18 cellular contexts compared by ENCODE assay signal in genomic region chr1:3868464-3869006, GRCh38. TPM values are rescaled to one million over a fixed set of nuclear protein-coding genes. Genes with fewer than 3 reads are reported as not detected.
DNase-seq lines count a peak whose midpoint lies in the region; ATAC-seq and TF ChIP-seq lines count a peak whose summit lies in the region.
"Had no signal": no experiment of that assay in that cellular context is flagged by ENCODE, and none has a peak within 500 bp of the region (broad histone marks: within the 10 kb centered on the region; RNA-seq: fewer than 3 reads in every experiment).

No MANE protein-coding gene starts in this region.

- no peaks in the 10 kb centered on the region for H3K27me3 ChIP-seq in RWPE2 (ENCODE audit: insufficient read depth, poor library complexity, severe bottlenecking)
- H3K27me3 ChIP-seq: ascending aorta, BLaER1 had no signal

- no peak overlapping the region for H3K27ac ChIP-seq in RWPE2 (ENCODE audit: poor library complexity, severe bottlenecking)
- H3K27ac ChIP-seq: ascending aorta had no signal

- H3K27ac Mint-ChIP-seq in glutamatergic neuron (ENCODE audit: unreplicated experiment), result peak overlapping the region; percentile 76
- peak overlapping the region; percentile 54 for H3K27ac Mint-ChIP-seq in stimulated activated memory B cell treated with anti-CD40 and anti-IgM and Interleukin-4, amounts not matched to agents 10 μg/mL and 1 μg/mL and 100 μg/mL, for 72 hours
- H3K27ac Mint-ChIP-seq: activated CD4-positive, alpha-beta T cell treated with anti-CD3 and anti-CD28 coated beads for 36 hours had no signal

- DNase-seq in RWPE2 (ENCODE audit: low spot score) (peak; percentile 57), glutamatergic neuron (no peak), DMS79 (lab: John Stamatoyannopoulos, UW) (no peak)
- no peak for DNase-seq in activated CD8-positive, alpha-beta memory T cell treated with anti-CD3 and anti-CD28 coated beads, Interleukin-2, amount 50 U/mL, for 4 hours
- DNase-seq: activated CD4-positive, alpha-beta T cell treated with anti-CD3 and anti-CD28 coated beads for 36 hours; activated gamma-delta T cell treated with Interleukin-2 at 50 U/mL for 16 hours; effector memory CD4-positive, alpha-beta T cell; head of caudate nucleus; KG1; NCI-H1930; NK-92 treated with Interleukin-12 subunit alpha and Interleukin-12 subunit beta, amount 100 ng/mL, for 24 hours; stimulated activated CD4-positive, alpha-beta T cell treated with anti-CD3 and anti-CD28 coated beads, Interleukin-4, amount 100 ng/mL, for 4 hours had no signal

- no peak overlapping the region for H3K4me3 ChIP-seq in RWPE2 (ENCODE audit: severe bottlenecking)
- H3K4me3 ChIP-seq: ascending aorta, BLaER1, smooth muscle cell had no signal

- H3K27me3 Mint-ChIP-seq in glutamatergic neuron (ENCODE audit: unreplicated experiment), result peaks cover 28% of the 10 kb centered on the region
- H3K27me3 Mint-ChIP-seq in stimulated activated memory B cell treated with anti-CD40 and anti-IgM and Interleukin-4, amounts not matched to agents 10 μg/mL and 1 μg/mL and 100 μg/mL, for 72 hours, result no peaks in the 10 kb centered on the region
- H3K27me3 Mint-ChIP-seq: activated CD4-positive, alpha-beta T cell treated with anti-CD3 and anti-CD28 coated beads for 36 hours; natural killer cell treated with Interleukin-12 subunit alpha and Interleukin-12 subunit beta and Interleukin-15 and Interleukin-18, amount 100 ng/mL, for 72 hours had no signal

- ATAC-seq in RWPE2 (ENCODE audit: low read depth), result no peak
- ATAC-seq in stimulated activated memory B cell treated with anti-CD40 and anti-IgM and Interleukin-4, amounts not matched to agents 10 μg/mL and 1 μg/mL and 100 μg/mL, for 72 hours, result peak; percentile 62
- ATAC-seq in GM21529 (IDR thresholded peaks at IDR 0.05; ENCODE audit: unreplicated experiment), result no peak
- ATAC-seq: activated CD4-positive, alpha-beta T cell treated with anti-CD3 and anti-CD28 coated beads for 36 hours had no signal

- peaks cover 20% of the 10 kb centered on the region for H3K9me3 Mint-ChIP-seq in glutamatergic neuron (ENCODE audit: unreplicated experiment)
- peaks cover 3% of the 10 kb centered on the region for H3K9me3 Mint-ChIP-seq in stimulated activated memory B cell treated with anti-CD40 and anti-IgM and Interleukin-4, amounts not matched to agents 10 μg/mL and 1 μg/mL and 100 μg/mL, for 72 hours
- H3K9me3 Mint-ChIP-seq: natural killer cell treated with Interleukin-12 subunit alpha and Interleukin-12 subunit beta and Interleukin-15 and Interleukin-18, amount 100 ng/mL, for 72 hours had no signal

- H3K36me3 ChIP-seq in RWPE2 (ENCODE audit: low read depth), result no peaks in the 10 kb centered on the region

- no peaks in the 10 kb centered on the region for H3K4me1 ChIP-seq in RWPE2 (ENCODE audit: insufficient read depth, poor library complexity, severe bottlenecking)
- H3K4me1 ChIP-seq: ascending aorta had no signal

- H3K4me3 Mint-ChIP-seq in glutamatergic neuron (ENCODE audit: unreplicated experiment), result peak overlapping the region; percentile 57
- no peak overlapping the region for H3K4me3 Mint-ChIP-seq in stimulated activated memory B cell treated with anti-CD40 and anti-IgM and Interleukin-4, amounts not matched to agents 10 μg/mL and 1 μg/mL and 100 μg/mL, for 72 hours
- H3K4me3 Mint-ChIP-seq: activated CD4-positive, alpha-beta T cell treated with anti-CD3 and anti-CD28 coated beads for 36 hours; natural killer cell treated with Interleukin-12 subunit alpha and Interleukin-12 subunit beta and Interleukin-15 and Interleukin-18, amount 100 ng/mL, for 72 hours had no signal

- peaks cover 7% of the 10 kb centered on the region for H3K36me3 Mint-ChIP-seq in glutamatergic neuron (ENCODE audit: unreplicated experiment)
- H3K36me3 Mint-ChIP-seq in stimulated activated memory B cell treated with anti-CD40 and anti-IgM and Interleukin-4, amounts not matched to agents 10 μg/mL and 1 μg/mL and 100 μg/mL, for 72 hours, result peaks cover 53% of the 10 kb centered on the region

- peaks cover 21% of the 10 kb centered on the region for H3K4me1 Mint-ChIP-seq in glutamatergic neuron (ENCODE audit: low read depth, unreplicated experiment)
- H3K4me1 Mint-ChIP-seq in stimulated activated memory B cell treated with anti-CD40 and anti-IgM and Interleukin-4, amounts not matched to agents 10 μg/mL and 1 μg/mL and 100 μg/mL, for 72 hours, result peaks cover 6% of the 10 kb centered on the region

- H3K9me3 ChIP-seq in RWPE2 (ENCODE audit: severe bottlenecking), result no peaks in the 10 kb centered on the region
- H3K9me3 ChIP-seq: ascending aorta, BLaER1 had no signal

- TF ChIP-seq CTCF in RWPE2 (IDR thresholded peaks at IDR 0.05; ENCODE audit: poor library complexity, severe bottlenecking), result no peak
- no peak for TF ChIP-seq CTCF in glutamatergic neuron (IDR thresholded peaks at IDR 0.05; ENCODE audit: partially characterized antibody, unreplicated experiment)

RNA-seq across cellular contexts. Expression of gene DFFB, which starts 11.3 kb away (rescaled TPM):
- total RNA-seq in glutamatergic neuron (ENCODE audit: unreplicated experiment), result 16.4 TPM

RNA-seq across cellular contexts. Expression of gene CEP104, which starts 11.5 kb away (rescaled TPM):
- total RNA-seq in glutamatergic neuron (ENCODE audit: unreplicated experiment), result 102 TPM

RNA-seq across cellular contexts. Expression of gene C1orf174, which starts 31.5 kb away (rescaled TPM):
- 16.9 TPM for total RNA-seq in glutamatergic neuron (ENCODE audit: unreplicated experiment)
